In the genomic region with DNA sequence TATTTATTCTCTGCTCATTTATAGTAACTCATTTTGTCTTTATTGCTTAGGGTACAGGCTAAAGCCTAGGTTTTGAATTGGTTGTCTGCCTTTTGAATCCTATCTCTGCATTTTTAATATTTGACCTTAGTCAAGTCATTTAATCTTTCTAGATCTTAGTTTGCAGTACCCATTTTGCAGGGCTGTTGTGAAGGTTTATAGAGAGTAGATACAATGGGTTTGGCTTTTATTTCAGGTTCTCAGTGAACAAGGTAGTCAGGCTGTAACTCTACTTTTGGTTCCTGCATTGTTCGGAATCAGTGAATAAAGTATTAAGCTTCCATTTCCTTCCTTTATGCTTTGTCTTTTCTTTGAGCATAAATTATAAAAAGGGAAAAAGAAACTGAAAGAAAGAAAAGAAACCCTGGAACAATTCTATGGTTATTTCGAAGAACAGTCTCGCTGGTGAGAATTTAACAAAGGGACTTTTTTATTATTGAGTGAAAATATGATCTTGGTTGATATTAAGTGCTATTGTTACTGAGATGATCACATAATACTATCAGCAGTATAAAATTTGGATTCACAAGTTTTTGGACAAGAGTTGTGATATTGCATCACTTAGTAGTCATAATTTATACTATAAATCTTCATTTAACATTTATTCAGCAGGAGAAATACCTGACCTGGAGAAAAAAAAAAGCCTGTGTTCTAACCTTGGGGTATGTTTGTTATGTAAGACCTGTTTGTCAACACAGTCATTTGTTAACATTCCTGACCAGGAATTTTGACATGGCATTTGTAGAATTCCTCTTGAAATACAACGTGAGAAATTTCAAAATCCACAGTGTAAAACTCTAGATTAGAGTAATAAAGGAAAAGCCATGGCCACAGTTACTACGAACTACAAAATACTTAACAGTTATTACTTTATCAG, we compare ENCODE assay signal across 13 cellular contexts.
DNase-seq lines count a peak whose midpoint lies in the region; ATAC-seq lines count a peak whose summit lies in the region.
"Had no signal": no experiment of that assay in that cellular context is flagged by ENCODE, and none has a peak within 500 bp of the region (broad histone marks: within the 10 kb centered on the region; RNA-seq: fewer than 3 reads in every experiment).

No MANE protein-coding gene starts in this region.

- POLR2A ChIA-PET in activated CD4-positive, alpha-beta T cell treated with anti-CD3 and anti-CD28 coated beads for 36 hours (lab: Charles Lee), result no interaction called here

- no peak overlapping the region for H3K4me3 ChIP-seq in HUES6 (ENCODE audit: low read depth, low read length)
- H3K4me3 ChIP-seq in effector memory CD4-positive, alpha-beta T cell (ENCODE audit: insufficient read depth, low read depth, low read length, poor library complexity, severe bottlenecking), result peak overlapping the region; percentile 6
- H3K4me3 ChIP-seq: ovary had no signal

- no peaks in the 10 kb centered on the region for H3K9me3 ChIP-seq in HUES6 (ENCODE audit: control insufficient read depth, insufficient read depth, low read depth, low read length)
- H3K9me3 ChIP-seq in effector memory CD4-positive, alpha-beta T cell (ENCODE audit: control insufficient read depth, low read length), result no peaks in the 10 kb centered on the region
- H3K9me3 ChIP-seq: ovary had no signal

- intact Hi-C loops in activated CD4-positive, alpha-beta T cell treated with anti-CD3 and anti-CD28 coated beads for 36 hours (cut with DNase I, micrococcal nuclease), result loop anchor here in 1 of 2 experiments (2.0 kb wide), 1 partner anchor 31 kb away; no protein-coding TSS in a partner anchor

- H3K27ac Mint-ChIP-seq in activated CD4-positive, alpha-beta T cell treated with anti-CD3 and anti-CD28 coated beads for 36 hours, result peak overlapping the region; percentile 11

- peaks cover 19% of the 10 kb centered on the region for H3K4me1 Mint-ChIP-seq in activated CD4-positive, alpha-beta T cell treated with anti-CD3 and anti-CD28 coated beads for 36 hours

- H3K36me3 Mint-ChIP-seq in activated CD4-positive, alpha-beta T cell treated with anti-CD3 and anti-CD28 coated beads for 36 hours (ENCODE audit: low read depth), result peaks cover 15% of the 10 kb centered on the region

- peaks cover 15% of the 10 kb centered on the region for H3K4me1 ChIP-seq in HUES6 (ENCODE audit: control insufficient read depth, insufficient read depth, low read length)
- H3K4me1 ChIP-seq in effector memory CD4-positive, alpha-beta T cell (ENCODE audit: control insufficient read depth, insufficient read depth, low read length, poor library complexity, severe bottlenecking), result no peaks in the 10 kb centered on the region
- H3K4me1 ChIP-seq: foreskin keratinocyte had no signal

- H3K4me3 Mint-ChIP-seq in activated CD4-positive, alpha-beta T cell treated with anti-CD3 and anti-CD28 coated beads for 36 hours, result peak overlapping the region; percentile 21

- no peak for DNase-seq in activated CD4-positive, alpha-beta T cell treated with anti-CD3 and anti-CD28 coated beads for 36 hours
- no peak for DNase-seq in activated CD4-positive, alpha-beta T cell treated with anti-CD3 and anti-CD28 coated beads for 4 hours
- DNase-seq in effector memory CD4-positive, alpha-beta T cell, result no peak
- peak; percentile 29 for DNase-seq in pons (ENCODE audit: low spot score)
- no peak for DNase-seq in NCI-H1436 treated with DMSO at 0.1 percent for 48 hours (lab: John Stamatoyannopoulos, UW)
- no peak for DNase-seq in NCI-H82 treated with DMSO at 0.1 percent for 48 hours (lab: John Stamatoyannopoulos, UW; ENCODE audit: unreplicated experiment)
- DNase-seq: activated CD8-positive, alpha-beta memory T cell treated with anti-CD3 and anti-CD28 coated beads, Interleukin-2, amount 50 U/mL, for 48 hours; foreskin keratinocyte; NCI-H187 treated with DMSO at 0.1 percent for 48 hours; ovary had no signal

- CTCF ChIA-PET in activated CD4-positive, alpha-beta T cell treated with anti-CD3 and anti-CD28 coated beads for 36 hours (lab: Charles Lee), result interaction anchor here (0.7 kb wide), 1 partner anchor 597 kb away, joined by 3 read pairs; no protein-coding TSS in a partner anchor

- peak; percentile 79 for ATAC-seq in activated CD4-positive, alpha-beta T cell treated with anti-CD3 and anti-CD28 coated beads for 36 hours
- no peak for ATAC-seq in GM21360 (IDR thresholded peaks at IDR 0.05; ENCODE audit: unreplicated experiment)
- ATAC-seq: foreskin keratinocyte, left lobe of liver had no signal

- peak overlapping the region; percentile 47; the same call in 1 of the 2 replicates for H3K27ac ChIP-seq in HUES6 (ENCODE audit: low read depth, low read length)
- peak overlapping the region; percentile 4 for H3K27ac ChIP-seq in effector memory CD4-positive, alpha-beta T cell (ENCODE audit: insufficient read depth, low read length, poor library complexity, severe bottlenecking)
- H3K27ac ChIP-seq: foreskin keratinocyte, ovary had no signal

- H3K27me3 Mint-ChIP-seq in activated CD4-positive, alpha-beta T cell treated with anti-CD3 and anti-CD28 coated beads for 36 hours, result no peaks in the 10 kb centered on the region

- no peak overlapping the region for H3K9ac ChIP-seq in HUES6 (ENCODE audit: low read length)

- no peaks in the 10 kb centered on the region for H3K9me3 Mint-ChIP-seq in activated CD4-positive, alpha-beta T cell treated with anti-CD3 and anti-CD28 coated beads for 36 hours (ENCODE audit: low read depth)

- no peaks in the 10 kb centered on the region for H3K27me3 ChIP-seq in HUES6 (ENCODE audit: control insufficient read depth, insufficient read depth, low read length)
- H3K27me3 ChIP-seq in effector memory CD4-positive, alpha-beta T cell (replicated peaks; ENCODE audit: control insufficient read depth, insufficient read depth, low read length, poor library complexity, severe bottlenecking), result no peaks in the 10 kb centered on the region
- H3K27me3 ChIP-seq: foreskin keratinocyte, ovary had no signal

- peaks cover 36% of the 10 kb centered on the region for H3K36me3 ChIP-seq in HUES6 (ENCODE audit: control insufficient read depth, insufficient read depth, low read length)
- peaks cover 22% of the 10 kb centered on the region for H3K36me3 ChIP-seq in effector memory CD4-positive, alpha-beta T cell (ENCODE audit: control insufficient read depth, insufficient read depth, low read length)
- H3K36me3 ChIP-seq: ovary had no signal
